26 cellular contexts compared by ENCODE assay signal in genomic region chr13:75547917-75548316, GRCh38. TPM values are rescaled to one million over a fixed set of nuclear protein-coding genes. Genes with fewer than 3 reads are reported as not detected.
DNase-seq lines count a peak whose midpoint lies in the region; ATAC-seq and TF ChIP-seq lines count a peak whose summit lies in the region.
"Had no signal": no experiment of that assay in that cellular context is flagged by ENCODE, and none has a peak within 500 bp of the region (broad histone marks: within the 10 kb centered on the region; RNA-seq: fewer than 3 reads in every experiment).

No MANE protein-coding gene starts in this region.

- WGBS in mammary epithelial cell (ENCODE audit: low coverage, missing lambda C conversion rate), result 39% methylated on average over 3 of the region's 3 CpGs

- intact Hi-C loops in mammary epithelial cell (cut with micrococcal nuclease), result no loop called here
- intact Hi-C loops in lower lobe of right lung (cut with DNase I), result no loop called here
- intact Hi-C loops in CD14-positive monocyte (cut with micrococcal nuclease), result loop anchor here (5.0 kb wide), 2 partner anchors 41 to 66 kb away; partner anchors contain the start of gene TBC1D4 (in 1 of the 2)

- TF ChIP-seq CTCF in DOHH2 (IDR thresholded peaks at IDR 0.05; ENCODE audit: low read depth, low read length, poor library complexity, severe bottlenecking) (no peak), Loucy (conservative IDR thresholded peaks at IDR 0.05; ENCODE audit: low read length) (no peak), mammary epithelial cell (conservative IDR thresholded peaks at IDR 0.05 in 1 of 2, IDR thresholded peaks at IDR 0.05 in 1 of 2; ENCODE audit: extremely low read depth in 1 of 2, insufficient read depth in 1 of 2, low read depth in 1 of 2, low read length in 2 of 2) (no peak), neural crest cell (conservative IDR thresholded peaks at IDR 0.05) (no peak), lower lobe of right lung (IDR thresholded peaks at IDR 0.05) (no peak), CD14-positive monocyte (IDR thresholded peaks at IDR 0.05) (no peak)

- no TSS peak for BruUV-seq in mammary epithelial cell (replicated peaks; lab: Mats Ljungman, UMichigan)

- peak overlapping the region; percentile 69 for H3K4me3 Mint-ChIP-seq in neural crest cell
- H3K4me3 Mint-ChIP-seq in CD14-positive monocyte, result no peak overlapping the region
- H3K4me3 Mint-ChIP-seq: activated CD8-positive, alpha-beta T cell treated with anti-CD3 and anti-CD28 coated beads, Interleukin-2, amount 10 ng/mL, durations not matched to agents 7 days and 5 days; central memory CD8-positive, alpha-beta T cell; T-helper 1 cell treated with Interleukin-12 subunit alpha and Interleukin-12 subunit beta and Interleukin-4 antibody, amounts not matched to agents 30 μg/mL and 1 μg/mL, for 36 hours had no signal

- H3K27ac ChIP-seq in DOHH2 (ENCODE audit: low read depth, low read length), result no peak overlapping the region
- H3K27ac ChIP-seq in mammary epithelial cell (ENCODE audit: insufficient read depth, low read depth, low read length), result no peak overlapping the region
- H3K27ac ChIP-seq in lower lobe of right lung, result no peak overlapping the region
- H3K27ac ChIP-seq: ascending aorta, BLaER1, left ventricle myocardium inferior, RWPE1, SK-N-MC, tibial nerve had no signal

- H3F3A ChIP-seq in DOHH2 (ENCODE audit: control insufficient read depth, insufficient read depth) (no peaks in the 10 kb centered on the region), Loucy (ENCODE audit: low read depth) (no peaks in the 10 kb centered on the region)

- H3K36me3 ChIP-seq in DOHH2 (ENCODE audit: control insufficient read depth, low read length), result peaks cover 17% of the 10 kb centered on the region
- no peaks in the 10 kb centered on the region for H3K36me3 ChIP-seq in Loucy (ENCODE audit: insufficient read depth, low read length)
- no peaks in the 10 kb centered on the region for H3K36me3 ChIP-seq in mammary epithelial cell (ENCODE audit: insufficient read depth, low read length)
- no peaks in the 10 kb centered on the region for H3K36me3 ChIP-seq in lower lobe of right lung
- H3K36me3 ChIP-seq: ascending aorta, BLaER1, left ventricle myocardium inferior, tibial nerve had no signal

- H3K9me2 ChIP-seq in DOHH2 (replicated peaks; ENCODE audit: control insufficient read depth, low read length), result no peaks in the 10 kb centered on the region
- H3K9me2 ChIP-seq in Loucy (replicated peaks; ENCODE audit: low read depth, low read length), result no peaks in the 10 kb centered on the region

- dilution Hi-C loops in mammary epithelial cell (cut with HindIII; ENCODE audit: low sequenced_read_pairs), result no loop called here

- peak overlapping the region; percentile 91; the same call in 1 of the 2 replicates for H2AFZ ChIP-seq in Loucy (ENCODE audit: low read length)
- H2AFZ ChIP-seq in mammary epithelial cell (ENCODE audit: low read depth, low read length), result no peak overlapping the region

- peak overlapping the region; percentile 84 for H3K4me2 ChIP-seq in DOHH2 (ENCODE audit: low read length)
- H3K4me2 ChIP-seq in Loucy (ENCODE audit: low read depth, low read length, poor library complexity, severe bottlenecking), result peak overlapping the region; percentile 84
- no peak overlapping the region for H3K4me2 ChIP-seq in mammary epithelial cell (ENCODE audit: insufficient read depth, low read depth, low read length)

- H3K27me3 Mint-ChIP-seq in neural crest cell (ENCODE audit: low read depth), result no peaks in the 10 kb centered on the region
- H3K27me3 Mint-ChIP-seq in CD14-positive monocyte (ENCODE audit: low read depth in 3 of 3), result no peaks in the 10 kb centered on the region
- H3K27me3 Mint-ChIP-seq: central memory CD8-positive, alpha-beta T cell had no signal

- DNase-seq in mammary epithelial cell (peak; percentile 15), neural crest cell (ENCODE audit: low read depth, low spot score) (no peak), lower lobe of right lung (no peak), CD14-positive monocyte (ENCODE audit: low spot score) (no peak), UCSD-AML1 (lab: John Stamatoyannopoulos, UW; ENCODE audit: unreplicated experiment) (no peak)
- DNase-seq: activated CD4-positive, alpha-beta T cell treated with anti-CD3 and anti-CD28 coated beads for 1 hour; activated CD8-positive, alpha-beta T cell treated with anti-CD3 and anti-CD28 coated beads, Interleukin-2, amount 10 ng/mL, durations not matched to agents 7 days and 5 days; activated T-cell treated with anti-CD3 and anti-CD28 coated beads for 4 hours; COR-L47; DMS79 treated with DMSO at 0.1 percent for 48 hours; left ventricle myocardium inferior; MM.1S; NCI-H1417 treated with DMSO at 0.1 percent for 48 hours; NCI-H82; small intestine; stimulated activated CD4-positive, alpha-beta T cell treated with anti-CD3 and anti-CD28 coated beads, Interleukin-1b, Interleukin-23, amount 100 ng/mL, for 48 hours had no signal

- CTCF ChIA-PET in mammary epithelial cell (lab: Charles Lee; ENCODE audit: low non-redundant PET), result no interaction called here

- H3K9me3 ChIP-seq in DOHH2 (ENCODE audit: control insufficient read depth, insufficient read depth, low read length) (no peaks in the 10 kb centered on the region), Loucy (ENCODE audit: insufficient read depth, low read depth, low read length) (no peaks in the 10 kb centered on the region), mammary epithelial cell (replicated peaks; ENCODE audit: insufficient read depth, low read length) (no peaks in the 10 kb centered on the region), lower lobe of right lung (no peaks in the 10 kb centered on the region)
- H3K9me3 ChIP-seq: ascending aorta, BLaER1, left ventricle myocardium inferior, tibial nerve had no signal

- H3K9me3 Mint-ChIP-seq in neural crest cell (no peaks in the 10 kb centered on the region), CD14-positive monocyte (peaks cover 0 to 3% (median 0%) of the 10 kb centered on the region in 7 donors)
- H3K9me3 Mint-ChIP-seq: activated naive CD4-positive, alpha-beta T cell treated with anti-CD3 and anti-CD28 coated beads, Interleukin-2, amount 50 U/mL, for 72 hours; central memory CD8-positive, alpha-beta T cell; T-helper 1 cell treated with Interleukin-12 subunit alpha and Interleukin-12 subunit beta and Interleukin-4 antibody, amounts not matched to agents 30 μg/mL and 1 μg/mL, for 36 hours had no signal

- H3K4me3 ChIP-seq in DOHH2 (ENCODE audit: low read length) (peak overlapping the region; percentile 95), Loucy (ENCODE audit: low read length, poor library complexity, severe bottlenecking) (no peak overlapping the region), mammary epithelial cell (replicated peaks in 1 of 3; ENCODE audit: insufficient read depth in 1 of 3, low read depth in 2 of 3, low read length in 3 of 3) (no peak overlapping the region), lower lobe of right lung (no peak overlapping the region)
- H3K4me3 ChIP-seq: ascending aorta, left ventricle myocardium inferior, tibial nerve had no signal

- H4K20me1 ChIP-seq in DOHH2 (ENCODE audit: control insufficient read depth, insufficient read depth, low read depth, low read length), result 0 out of 2 replicates have a peak, but pooled peaks cover 5% of the 10 kb centered on the region
- peaks cover 32% of the 10 kb centered on the region for H4K20me1 ChIP-seq in Loucy (ENCODE audit: insufficient read depth, low read length, poor library complexity, severe bottlenecking)
- H4K20me1 ChIP-seq in mammary epithelial cell (ENCODE audit: insufficient read depth, low read length), result no peaks in the 10 kb centered on the region

- peaks cover 38% of the 10 kb centered on the region for H3K79me2 ChIP-seq in DOHH2 (ENCODE audit: control insufficient read depth, low read length)
- H3K79me2 ChIP-seq in Loucy (ENCODE audit: insufficient read depth, low read length), result peaks cover 28% of the 10 kb centered on the region
- peaks cover 33% of the 10 kb centered on the region for H3K79me2 ChIP-seq in mammary epithelial cell (ENCODE audit: insufficient read depth, low read length)

- in situ Hi-C loops in mammary epithelial cell (cut with MboI; ENCODE audit: low sequenced_read_pairs in 2 of 2), result loop anchor here in 1 of 2 donors (10.0 kb wide), 1 partner anchor 183 kb away; no protein-coding TSS in a partner anchor

- H3K4me1 Mint-ChIP-seq in neural crest cell (peaks cover 27% of the 10 kb centered on the region), CD14-positive monocyte (peaks cover 20% of the 10 kb centered on the region)

- peaks cover 37% of the 10 kb centered on the region for H3K4me1 ChIP-seq in DOHH2 (ENCODE audit: control insufficient read depth, low read length)
- H3K4me1 ChIP-seq in Loucy (ENCODE audit: insufficient read depth, low read length, poor library complexity, severe bottlenecking), result peaks cover 44% of the 10 kb centered on the region
- H3K4me1 ChIP-seq in mammary epithelial cell (ENCODE audit: insufficient read depth, low read length), result peaks cover 13% of the 10 kb centered on the region
- H3K4me1 ChIP-seq in lower lobe of right lung, result peaks cover 25% of the 10 kb centered on the region

- H3K27me3 ChIP-seq in DOHH2 (ENCODE audit: control insufficient read depth, low read length) (no peaks in the 10 kb centered on the region), Loucy (ENCODE audit: insufficient read depth, low read length, poor library complexity, severe bottlenecking) (no peaks in the 10 kb centered on the region), mammary epithelial cell (ENCODE audit: insufficient read depth, low read length) (no peaks in the 10 kb centered on the region), lower lobe of right lung (ENCODE audit: low read depth) (no peaks in the 10 kb centered on the region)
- H3K27me3 ChIP-seq: ascending aorta, BLaER1, tibial nerve had no signal

- H3K36me3 Mint-ChIP-seq in neural crest cell (ENCODE audit: low read depth) (no peaks in the 10 kb centered on the region), CD14-positive monocyte (no peaks in the 10 kb centered on the region)

- H3K27ac Mint-ChIP-seq in neural crest cell (ENCODE audit: unreplicated experiment) (no peak overlapping the region), CD14-positive monocyte (no peak overlapping the region)
- H3K27ac Mint-ChIP-seq: activated CD8-positive, alpha-beta T cell treated with anti-CD3 and anti-CD28 coated beads, Interleukin-2, amount 10 ng/mL, durations not matched to agents 7 days and 5 days; activated naive CD4-positive, alpha-beta T cell treated with anti-CD3 and anti-CD28 coated beads, Interleukin-2, amount 50 U/mL, for 72 hours; T-helper 1 cell treated with Interleukin-12 subunit alpha and Interleukin-12 subunit beta and Interleukin-4 antibody, amounts not matched to agents 30 μg/mL and 1 μg/mL, for 36 hours had no signal

- no peak overlapping the region for H3K9ac ChIP-seq in Loucy (ENCODE audit: low read depth, low read length, poor library complexity, severe bottlenecking)
- H3K9ac ChIP-seq in mammary epithelial cell (ENCODE audit: insufficient read depth, low read length), result no peak overlapping the region

- ATAC-seq in lower lobe of right lung, result no peak
- ATAC-seq: activated CD8-positive, alpha-beta T cell treated with anti-CD3 and anti-CD28 coated beads, Interleukin-2, amount 10 ng/mL, durations not matched to agents 7 days and 5 days; activated naive CD4-positive, alpha-beta T cell treated with anti-CD3 and anti-CD28 coated beads, Interleukin-2, amount 50 U/mL, for 72 hours had no signal

RNA-seq across cellular contexts. Expression of gene UCHL3, which starts 1.7 kb away (rescaled TPM):
- total RNA-seq in mammary epithelial cell (10 to 100 TPM; 82.3 to 85.4 TPM), neural crest cell (34.3 and 36.1 TPM in 2 replicates), lower lobe of right lung (14.0 TPM)
- polyA plus RNA-seq in mammary epithelial cell (84.5 TPM), CD14-positive monocyte (10 to 100 TPM; 51.8 to 66.8 TPM)
- polyA minus RNA-seq in mammary epithelial cell, result 45.0 TPM
- total RNA-seq: ascending aorta had no signal

RNA-seq across cellular contexts. Expression of gene COMMD6, which starts 10.3 kb away (rescaled TPM):
- 100 to 1,000 TPM in 1 of 2 donors, 10 to 100 TPM in 1; 27.3 to 115 TPM for total RNA-seq in mammary epithelial cell
- 53.0 TPM for polyA plus RNA-seq in mammary epithelial cell
- 7.2 TPM for polyA minus RNA-seq in mammary epithelial cell
- total RNA-seq in neural crest cell, result 125 and 128 TPM in 2 replicates
- 136 TPM for total RNA-seq in lower lobe of right lung
- polyA plus RNA-seq in CD14-positive monocyte, result 100 to 1,000 TPM; 330 to 401 TPM

Comparison
In these comparisons a context has a peak if more than half of its experiments do, and no peak if none do; other contexts are left out.
1. intact Hi-C loops: an anchor here in CD14-positive monocyte (5.0 kb wide); none called in mammary epithelial cell and lower lobe of right lung.